ENCODE assay signal across 14 cellular contexts in the genomic region with DNA sequence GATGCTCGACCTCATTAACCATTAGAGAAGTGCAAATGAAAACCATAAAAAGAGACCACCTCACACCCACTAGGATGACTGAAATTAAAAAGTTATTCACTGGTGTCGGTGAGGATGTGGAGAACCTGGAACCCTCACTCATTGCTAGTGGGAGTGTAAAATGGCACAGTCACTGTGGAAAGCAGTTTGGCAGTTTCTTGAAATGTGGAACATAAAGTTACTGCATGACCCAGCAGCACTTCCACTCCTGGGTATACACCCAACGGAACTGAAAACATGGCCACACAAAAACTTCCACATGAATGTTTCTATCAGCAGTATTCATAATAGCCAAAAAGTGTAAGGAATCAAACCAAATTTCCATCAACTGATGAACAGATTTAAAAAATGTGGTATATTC.
"Had no signal": no experiment of that assay in that cellular context is flagged by ENCODE, and none has a peak within 500 bp of the region (broad histone marks: within the 10 kb centered on the region; RNA-seq: fewer than 3 reads in every experiment).

No MANE protein-coding gene starts in this region.

- H3K27ac Mint-ChIP-seq: activated naive CD4-positive, alpha-beta T cell treated with anti-CD3 and anti-CD28 coated beads for 36 hours; activated T-helper 2 cell treated with anti-CD3 and anti-CD28 coated beads, Interferon-gamma antibody, Interleukin-2, Interleukin-4, amounts not matched to agents 10 μg/mL and 5 μg/mL and 100 μg/mL, durations not matched to agents 14 hours and 24 hours and 36 hours had no signal

- DNase-seq: activated CD4-positive, alpha-beta T cell treated with anti-CD3 and anti-CD28 coated beads, Interleukin-2, amount 50 U/mL, for 1 hour; activated naive CD4-positive, alpha-beta T cell treated with anti-CD3 and anti-CD28 coated beads for 36 hours; activated T-cell treated with anti-CD3 and anti-CD28 coated beads, Interleukin-2, amount 50 U/mL, for 1 hour; erythroblast; hypothalamus; occipital lobe; retina; stimulated activated CD4-positive, alpha-beta T cell treated with anti-CD3 and anti-CD28 coated beads, Interleukin-1b, Interleukin-23, amount 100 ng/mL, for 48 hours; stomach; T-helper 1 cell; T1000; trophoblast cell had no signal

- H3K9me3 Mint-ChIP-seq: activated naive CD4-positive, alpha-beta T cell treated with anti-CD3 and anti-CD28 coated beads for 36 hours; activated T-helper 2 cell treated with anti-CD3 and anti-CD28 coated beads, Interferon-gamma antibody, Interleukin-2, Interleukin-4, amounts not matched to agents 10 μg/mL and 5 μg/mL and 100 μg/mL, durations not matched to agents 14 hours and 24 hours and 36 hours had no signal

- H3K4me3 Mint-ChIP-seq: activated naive CD4-positive, alpha-beta T cell treated with anti-CD3 and anti-CD28 coated beads for 36 hours had no signal

- ATAC-seq: left lobe of liver had no signal
